In genomic region chr3:138950006-138950644, GRCh38 we compare ENCODE assay signal across 8 cellular contexts. TPM values are rescaled to one million over a fixed set of nuclear protein-coding genes. Genes with fewer than 3 reads are reported as not detected.
A peak's percentile ranks its signal among the peaks of the same experiment; 100 is the strongest.
DNase-seq lines count a peak whose midpoint lies in the region; ATAC-seq and TF ChIP-seq lines count a peak whose summit lies in the region.

No MANE protein-coding gene starts in this region.

- intact Hi-C loops in activated CD4-positive, alpha-beta memory T cell treated with anti-CD3 and anti-CD28 coated beads for 36 hours (cut with micrococcal nuclease): loop anchor here (1.0 kb wide), 1 partner anchor 14 kb away; no protein-coding TSS in a partner anchor
- intact Hi-C loops in PC-9 (cut with micrococcal nuclease; ENCODE audit: unreplicated experiment): no loop called here

- TF ChIP-seq CTCF in PC-9 (conservative IDR thresholded peaks at IDR 0.05) (no peak), WERI-Rb-1 (IDR thresholded peaks at IDR 0.05; ENCODE audit: low read depth, low read length) (no peak)

- H3K79me2 ChIP-seq in PC-9 (ENCODE audit: low read depth): no peaks in the 10 kb centered on the region

- H3K4me3 ChIP-seq in iPS-15b (ENCODE audit: low read depth, low read length) (peak overlapping the region; percentile 43), PC-9 (no peak overlapping the region), WERI-Rb-1 (ENCODE audit: low read depth, low read length) (no peak overlapping the region)

- no peak overlapping the region for H3K27ac Mint-ChIP-seq in activated CD4-positive, alpha-beta memory T cell treated with anti-CD3 and anti-CD28 coated beads for 36 hours
- H3K27ac Mint-ChIP-seq in activated CD4-positive, alpha-beta memory T cell treated with anti-CD3 and anti-CD28 coated beads, Interleukin-2, amount 10 ng/mL, durations not matched to agents 7 days and 5 days: no peak overlapping the region
- no peak overlapping the region for H3K27ac Mint-ChIP-seq in activated naive CD8-positive, alpha-beta T cell
- no peak overlapping the region for H3K27ac Mint-ChIP-seq in stimulated activated memory B cell treated with anti-CD40 and anti-IgM and Interleukin-4, amounts not matched to agents 10 μg/mL and 1 μg/mL and 100 μg/mL, for 72 hours

- peak overlapping the region; percentile 12 for H3K4me3 Mint-ChIP-seq in activated CD4-positive, alpha-beta memory T cell treated with anti-CD3 and anti-CD28 coated beads for 36 hours
- no peak overlapping the region for H3K4me3 Mint-ChIP-seq in activated CD4-positive, alpha-beta memory T cell treated with anti-CD3 and anti-CD28 coated beads, Interleukin-2, amount 10 ng/mL, durations not matched to agents 7 days and 5 days
- H3K4me3 Mint-ChIP-seq in activated naive CD8-positive, alpha-beta T cell: peak overlapping the region; percentile 36
- H3K4me3 Mint-ChIP-seq in stimulated activated memory B cell treated with anti-CD40 and anti-IgM and Interleukin-4, amounts not matched to agents 10 μg/mL and 1 μg/mL and 100 μg/mL, for 72 hours: peak overlapping the region; percentile 2

- H3K4me2 ChIP-seq in PC-9: no peak overlapping the region

- no peaks in the 10 kb centered on the region for H3K36me3 ChIP-seq in iPS-15b (ENCODE audit: control insufficient read depth, insufficient read depth, low read length)
- H3K36me3 ChIP-seq in PC-9 (ENCODE audit: low read depth): no peaks in the 10 kb centered on the region
- no peaks in the 10 kb centered on the region for H3K36me3 ChIP-seq in WERI-Rb-1

- POLR2A ChIA-PET in activated CD4-positive, alpha-beta memory T cell treated with anti-CD3 and anti-CD28 coated beads for 36 hours (lab: Charles Lee): no interaction called here
- POLR2A ChIA-PET in activated CD4-positive, alpha-beta memory T cell treated with anti-CD3 and anti-CD28 coated beads, Interleukin-2, amount 10 ng/mL, durations not matched to agents 7 days and 5 days (lab: Charles Lee): no interaction called here
- POLR2A ChIA-PET in PC-9 (lab: Charles Lee; ENCODE audit: unreplicated experiment): no interaction called here

- H3K9me3 ChIP-seq in iPS-15b (ENCODE audit: control insufficient read depth, insufficient read depth, low read length) (no peaks in the 10 kb centered on the region), PC-9 (ENCODE audit: insufficient read depth, low read depth) (no peaks in the 10 kb centered on the region), WERI-Rb-1 (ENCODE audit: severe bottlenecking) (peaks cover under 1% of the 10 kb centered on the region)

- no peak overlapping the region for H3K9ac ChIP-seq in iPS-15b (ENCODE audit: low read depth, low read length)

- peaks cover 52% of the 10 kb centered on the region for H3K27me3 Mint-ChIP-seq in activated CD4-positive, alpha-beta memory T cell treated with anti-CD3 and anti-CD28 coated beads for 36 hours
- H3K27me3 Mint-ChIP-seq in activated CD4-positive, alpha-beta memory T cell treated with anti-CD3 and anti-CD28 coated beads, Interleukin-2, amount 10 ng/mL, durations not matched to agents 7 days and 5 days: peaks cover 63% of the 10 kb centered on the region
- peaks cover 37% of the 10 kb centered on the region for H3K27me3 Mint-ChIP-seq in activated naive CD8-positive, alpha-beta T cell
- peaks cover 60% of the 10 kb centered on the region for H3K27me3 Mint-ChIP-seq in stimulated activated memory B cell treated with anti-CD40 and anti-IgM and Interleukin-4, amounts not matched to agents 10 μg/mL and 1 μg/mL and 100 μg/mL, for 72 hours

- peaks cover 98% of the 10 kb centered on the region for H3K27me3 ChIP-seq in iPS-15b (ENCODE audit: control insufficient read depth, insufficient read depth, low read length)
- 0 out of 2 replicates have a peak, but pooled peaks cover 6% of the 10 kb centered on the region for H3K27me3 ChIP-seq in PC-9 (ENCODE audit: insufficient read depth, low read depth)
- H3K27me3 ChIP-seq in WERI-Rb-1 (ENCODE audit: insufficient read depth, low read depth, severe bottlenecking): no peaks in the 10 kb centered on the region

- DNase-seq in activated CD4-positive, alpha-beta memory T cell treated with anti-CD3 and anti-CD28 coated beads for 36 hours: peak; percentile 43
- no peak for DNase-seq in activated CD4-positive, alpha-beta memory T cell treated with anti-CD3 and anti-CD28 coated beads, Interleukin-2, amount 10 ng/mL, durations not matched to agents 7 days and 5 days
- DNase-seq in PC-9 (no peak), WERI-Rb-1 (no peak)

- H3K4me1 ChIP-seq in iPS-15b (ENCODE audit: control insufficient read depth, insufficient read depth, low read length): peaks cover 18% of the 10 kb centered on the region
- H3K4me1 ChIP-seq in PC-9 (replicated peaks; ENCODE audit: insufficient read depth): no peaks in the 10 kb centered on the region

- CTCF ChIA-PET in activated CD4-positive, alpha-beta memory T cell treated with anti-CD3 and anti-CD28 coated beads for 36 hours (lab: Charles Lee): interaction anchor here (1.1 to 4.6 kb wide), 6 partner anchors 9 to 868 kb away, joined by 3 to 39 read pairs (median 6); partner anchors contain the start of gene CEP70
- CTCF ChIA-PET in activated CD4-positive, alpha-beta memory T cell treated with anti-CD3 and anti-CD28 coated beads, Interleukin-2, amount 10 ng/mL, durations not matched to agents 7 days and 5 days (lab: Charles Lee): interaction anchor here (0.9 to 1.6 kb wide), 2 partner anchors 14 to 27 kb away, joined by 3 to 13 read pairs; no protein-coding TSS in a partner anchor
- CTCF ChIA-PET in PC-9 (lab: Charles Lee): interaction anchor here (0.6 kb wide), 1 partner anchor 379 kb away, joined by 5 read pairs; no protein-coding TSS in a partner anchor

- peak; percentile 17 for ATAC-seq in stimulated activated memory B cell treated with anti-CD40 and anti-IgM and Interleukin-4, amounts not matched to agents 10 μg/mL and 1 μg/mL and 100 μg/mL, for 72 hours
- no peak for ATAC-seq in HG03378 (IDR thresholded peaks at IDR 0.05; ENCODE audit: unreplicated experiment)

- H3K36me3 Mint-ChIP-seq in activated CD4-positive, alpha-beta memory T cell treated with anti-CD3 and anti-CD28 coated beads for 36 hours: no peaks in the 10 kb centered on the region
- peaks cover 7% of the 10 kb centered on the region for H3K36me3 Mint-ChIP-seq in activated CD4-positive, alpha-beta memory T cell treated with anti-CD3 and anti-CD28 coated beads, Interleukin-2, amount 10 ng/mL, durations not matched to agents 7 days and 5 days (ENCODE audit: low read depth)
- no peaks in the 10 kb centered on the region for H3K36me3 Mint-ChIP-seq in activated naive CD8-positive, alpha-beta T cell
- no peaks in the 10 kb centered on the region for H3K36me3 Mint-ChIP-seq in stimulated activated memory B cell treated with anti-CD40 and anti-IgM and Interleukin-4, amounts not matched to agents 10 μg/mL and 1 μg/mL and 100 μg/mL, for 72 hours

- no peaks in the 10 kb centered on the region for H4K20me1 ChIP-seq in PC-9 (ENCODE audit: insufficient read depth)

- H3K9me2 ChIP-seq in PC-9 (ENCODE audit: insufficient read depth): no peaks in the 10 kb centered on the region

- no peaks in the 10 kb centered on the region for H3F3A ChIP-seq in PC-9 (ENCODE audit: insufficient read depth, low read depth)

- no peaks in the 10 kb centered on the region for H3K9me3 Mint-ChIP-seq in activated CD4-positive, alpha-beta memory T cell treated with anti-CD3 and anti-CD28 coated beads for 36 hours
- H3K9me3 Mint-ChIP-seq in activated CD4-positive, alpha-beta memory T cell treated with anti-CD3 and anti-CD28 coated beads, Interleukin-2, amount 10 ng/mL, durations not matched to agents 7 days and 5 days: no peaks in the 10 kb centered on the region
- H3K9me3 Mint-ChIP-seq in activated naive CD8-positive, alpha-beta T cell (ENCODE audit: low read depth): no peaks in the 10 kb centered on the region
- no peaks in the 10 kb centered on the region for H3K9me3 Mint-ChIP-seq in stimulated activated memory B cell treated with anti-CD40 and anti-IgM and Interleukin-4, amounts not matched to agents 10 μg/mL and 1 μg/mL and 100 μg/mL, for 72 hours

- no TSS peak for BruUV-seq in PC-9 (replicated peaks; lab: Mats Ljungman, UMichigan)

- H2AFZ ChIP-seq in PC-9: no peak overlapping the region

- H3K27ac ChIP-seq in PC-9: no peak overlapping the region
- H3K27ac ChIP-seq in WERI-Rb-1: no peak overlapping the region

- peaks cover 23% of the 10 kb centered on the region for H3K4me1 Mint-ChIP-seq in activated CD4-positive, alpha-beta memory T cell treated with anti-CD3 and anti-CD28 coated beads for 36 hours (ENCODE audit: low read depth)
- H3K4me1 Mint-ChIP-seq in activated CD4-positive, alpha-beta memory T cell treated with anti-CD3 and anti-CD28 coated beads, Interleukin-2, amount 10 ng/mL, durations not matched to agents 7 days and 5 days: peaks cover 22% of the 10 kb centered on the region
- peaks cover 22% of the 10 kb centered on the region for H3K4me1 Mint-ChIP-seq in activated naive CD8-positive, alpha-beta T cell (ENCODE audit: low read depth)
- peaks cover 21% of the 10 kb centered on the region for H3K4me1 Mint-ChIP-seq in stimulated activated memory B cell treated with anti-CD40 and anti-IgM and Interleukin-4, amounts not matched to agents 10 μg/mL and 1 μg/mL and 100 μg/mL, for 72 hours

RNA-seq across cellular contexts. Expression of gene FOXL2NB, which starts 3.1 kb away (rescaled TPM):
- not detected for total RNA-seq in activated CD4-positive, alpha-beta memory T cell treated with anti-CD3 and anti-CD28 coated beads for 36 hours
- total RNA-seq in activated CD4-positive, alpha-beta memory T cell treated with anti-CD3 and anti-CD28 coated beads, Interleukin-2, amount 10 ng/mL, durations not matched to agents 7 days and 5 days: not detected
- total RNA-seq in PC-9 (2021): 0.09 and 0.18 TPM in 2 replicates

RNA-seq across cellular contexts. Expression of gene FOXL2, which starts 3.2 kb away (rescaled TPM):
- total RNA-seq in activated CD4-positive, alpha-beta memory T cell treated with anti-CD3 and anti-CD28 coated beads for 36 hours: not detected
- not detected for total RNA-seq in activated CD4-positive, alpha-beta memory T cell treated with anti-CD3 and anti-CD28 coated beads, Interleukin-2, amount 10 ng/mL, durations not matched to agents 7 days and 5 days
- total RNA-seq in PC-9 (2021): not detected in 2 replicates

RNA-seq across cellular contexts. Expression of gene PRR23A, which starts 55.9 kb away (rescaled TPM):
- not detected for total RNA-seq in activated CD4-positive, alpha-beta memory T cell treated with anti-CD3 and anti-CD28 coated beads for 36 hours
- not detected for total RNA-seq in activated CD4-positive, alpha-beta memory T cell treated with anti-CD3 and anti-CD28 coated beads, Interleukin-2, amount 10 ng/mL, durations not matched to agents 7 days and 5 days
- total RNA-seq in PC-9 (2021): not detected in 2 replicates
